ENCODE assay signal across 9 cellular contexts in the genomic region with DNA sequence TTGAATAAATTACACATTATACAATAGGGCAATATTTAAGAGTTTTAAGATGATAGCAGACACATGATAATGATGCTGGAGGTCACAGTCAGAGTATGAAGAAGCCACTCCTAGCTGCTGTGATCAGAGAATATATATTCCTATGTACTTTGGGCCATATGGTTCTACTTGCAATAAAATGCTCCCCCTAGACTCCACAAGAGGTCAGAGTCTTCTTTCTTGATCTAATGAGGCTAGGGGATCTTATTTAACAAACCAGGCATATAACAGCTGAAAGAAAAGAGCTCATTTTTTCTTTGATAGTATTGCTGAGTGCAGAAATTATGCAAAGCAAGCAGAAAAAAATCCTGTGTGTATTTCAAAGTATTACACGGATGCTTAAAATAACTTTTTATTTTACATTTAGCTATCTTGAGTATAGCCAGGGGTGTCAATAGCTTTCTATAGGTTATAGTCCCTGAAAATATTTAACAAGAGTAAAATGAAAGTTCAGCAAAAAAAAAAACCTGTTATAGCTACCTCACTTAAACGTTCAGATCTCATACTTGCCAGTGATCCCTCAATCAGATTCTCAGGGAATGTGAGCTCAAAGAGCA.
DNase-seq lines count a peak whose midpoint lies in the region; ATAC-seq, FAIRE-seq and TF ChIP-seq lines count a peak whose summit lies in the region.
"Had no signal": no experiment of that assay in that cellular context is flagged by ENCODE, and none has a peak within 500 bp of the region (broad histone marks: within the 10 kb centered on the region; RNA-seq: fewer than 3 reads in every experiment).

No MANE protein-coding gene starts in this region.

- H3F3A ChIP-seq in PC-9 (ENCODE audit: insufficient read depth, low read depth) = no peaks in the 10 kb centered on the region

- FAIRE-seq in H54 (lab: Jason Lieb, UNC) = peak; percentile 30

- no peak overlapping the region for H3K4me3 ChIP-seq in AG04449 (ENCODE audit: low read depth, low read length)
- no peak overlapping the region for H3K4me3 ChIP-seq in PC-9
- H3K4me3 ChIP-seq in foreskin fibroblast (ENCODE audit: low read depth in 1 of 2, low read length in 2 of 2) = no peak overlapping the region

- H3K4me2 ChIP-seq in PC-9 = no peak overlapping the region

- ATAC-seq in GM18867 (IDR thresholded peaks at IDR 0.05; ENCODE audit: unreplicated experiment) = no peak
- ATAC-seq in stimulated activated memory B cell treated with anti-CD40 and anti-IgM and Interleukin-4, amounts not matched to agents 10 μg/mL and 1 μg/mL and 100 μg/mL, for 72 hours = no peak
- ATAC-seq in HG03025 (IDR thresholded peaks at IDR 0.05; ENCODE audit: low FRiP score, unreplicated experiment) = no peak

- H3K79me2 ChIP-seq in PC-9 (ENCODE audit: low read depth) = no peaks in the 10 kb centered on the region

- POLR2A ChIA-PET in AG04449 (lab: Yijun Ruan, JAX) = no interaction called here
- POLR2A ChIA-PET in PC-9 (lab: Charles Lee; ENCODE audit: unreplicated experiment) = interaction anchor here (0.7 kb wide), 1 partner anchor 215 kb away, joined by 18 read pairs; no protein-coding TSS in a partner anchor

- no peaks in the 10 kb centered on the region; the same call in 1 of the 2 replicates for H3K9me3 ChIP-seq in PC-9 (ENCODE audit: insufficient read depth, low read depth)

- no peaks in the 10 kb centered on the region for H4K20me1 ChIP-seq in PC-9 (ENCODE audit: insufficient read depth)

- no peaks in the 10 kb centered on the region for H3K36me3 ChIP-seq in PC-9 (ENCODE audit: low read depth)

- H3K27me3 Mint-ChIP-seq in stimulated activated memory B cell treated with anti-CD40 and anti-IgM and Interleukin-4, amounts not matched to agents 10 μg/mL and 1 μg/mL and 100 μg/mL, for 72 hours = no peaks in the 10 kb centered on the region

- no TSS peak for BruUV-seq in PC-9 (replicated peaks; lab: Mats Ljungman, UMichigan)

- no peaks in the 10 kb centered on the region for H3K27me3 ChIP-seq in PC-9 (ENCODE audit: insufficient read depth, low read depth)

- H3K4me1 Mint-ChIP-seq in stimulated activated memory B cell treated with anti-CD40 and anti-IgM and Interleukin-4, amounts not matched to agents 10 μg/mL and 1 μg/mL and 100 μg/mL, for 72 hours = no peaks in the 10 kb centered on the region

- H3K27ac Mint-ChIP-seq in stimulated activated memory B cell treated with anti-CD40 and anti-IgM and Interleukin-4, amounts not matched to agents 10 μg/mL and 1 μg/mL and 100 μg/mL, for 72 hours = no peak overlapping the region

- H2AFZ ChIP-seq in PC-9 = no peak overlapping the region

- no peak for DNase-seq in AG04449 (ENCODE audit: low read depth, low spot score)
- DNase-seq in H54 (ENCODE audit: insufficient read length, low spot score) = no peak
- DNase-seq in PC-9 = no peak
- peak in 1 of 2 donors; percentile 10 for DNase-seq in foreskin fibroblast
- DNase-seq in cerebellar cortex (ENCODE audit: low spot score) = no peak
- DNase-seq: effector memory CD4-positive, alpha-beta T cell had no signal

- CTCF ChIA-PET in AG04449 (lab: Yijun Ruan, JAX) (interaction anchor here (0.8 to 1.5 kb wide), 4 partner anchors 9 to 184 kb away, joined by 3 to 11 read pairs (median 3); no protein-coding TSS in a partner anchor), PC-9 (lab: Charles Lee) (no interaction called here)

- no peak overlapping the region for H3K4me3 Mint-ChIP-seq in stimulated activated memory B cell treated with anti-CD40 and anti-IgM and Interleukin-4, amounts not matched to agents 10 μg/mL and 1 μg/mL and 100 μg/mL, for 72 hours

- TF ChIP-seq CTCF in AG04449 (IDR thresholded peaks at IDR 0.05; ENCODE audit: insufficient read depth, low read length, missing control alignments) = peak; percentile 9
- TF ChIP-seq CTCF in PC-9 (conservative IDR thresholded peaks at IDR 0.05) = peak; percentile 41
- peak; percentile 4 for TF ChIP-seq CTCF in foreskin fibroblast (IDR thresholded peaks at IDR 0.05; ENCODE audit: low read depth, low read length)

- H3K4me1 ChIP-seq in PC-9 (replicated peaks; ENCODE audit: insufficient read depth) = no peaks in the 10 kb centered on the region

- intact Hi-C loops in PC-9 (cut with micrococcal nuclease; ENCODE audit: unreplicated experiment) = loop anchor here (2.0 kb wide), 1 partner anchor 184 kb away; no protein-coding TSS in a partner anchor

- no peaks in the 10 kb centered on the region for H3K36me3 Mint-ChIP-seq in stimulated activated memory B cell treated with anti-CD40 and anti-IgM and Interleukin-4, amounts not matched to agents 10 μg/mL and 1 μg/mL and 100 μg/mL, for 72 hours

- no peaks in the 10 kb centered on the region; the same call in 1 of the 2 replicates for H3K9me2 ChIP-seq in PC-9 (ENCODE audit: insufficient read depth)

- no peak for TF ChIP-seq POLR2A in H54 (IDR thresholded peaks at IDR 0.05; ENCODE audit: low read depth, low read length)

- H3K9me3 Mint-ChIP-seq in stimulated activated memory B cell treated with anti-CD40 and anti-IgM and Interleukin-4, amounts not matched to agents 10 μg/mL and 1 μg/mL and 100 μg/mL, for 72 hours = peaks cover 9% of the 10 kb centered on the region

- no peak overlapping the region for H3K27ac ChIP-seq in PC-9
